8 cellular contexts compared by ENCODE assay signal in genomic region chr15:55222588-55222987, GRCh38. TPM values are rescaled to one million over a fixed set of nuclear protein-coding genes. Genes with fewer than 3 reads are reported as not detected.
DNase-seq lines count a peak whose midpoint lies in the region; ATAC-seq and TF ChIP-seq lines count a peak whose summit lies in the region.

No MANE protein-coding gene starts in this region.

- H3K9me3 ChIP-seq in MM.1S (replicated peaks; ENCODE audit: insufficient read depth, low read length) (no peaks in the 10 kb centered on the region), hepatocyte (ENCODE audit: low read depth) (no peaks in the 10 kb centered on the region), esophagus squamous epithelium (no peaks in the 10 kb centered on the region)

- TF ChIP-seq CTCF in MM.1S (IDR thresholded peaks at IDR 0.05; ENCODE audit: low read length) (no peak), hepatocyte (IDR thresholded peaks at IDR 0.05; ENCODE audit: poor library complexity) (no peak), esophagus squamous epithelium (IDR thresholded peaks at IDR 0.05) (no peak)

- intact Hi-C loops in posterior cingulate gyrus (cut with DNase I), result no loop called here
- intact Hi-C loops in esophagus squamous epithelium (cut with DNase I), result no loop called here

- H3K4me2 ChIP-seq in MM.1S (ENCODE audit: low read depth, low read length) (peak overlapping the region; percentile 61; the same call in 1 of the 2 replicates), hepatocyte (no peak overlapping the region)

- H3F3A ChIP-seq in MM.1S (ENCODE audit: insufficient read depth, low read length), result peaks cover 12% of the 10 kb centered on the region; the same call in 1 of the 2 replicates

- H2AFZ ChIP-seq in MM.1S (ENCODE audit: low read length) (no peak overlapping the region), hepatocyte (no peak overlapping the region)

- no peak overlapping the region for H3K9ac ChIP-seq in MM.1S (ENCODE audit: low read length)

- peak; percentile 75 for ATAC-seq in GM18502 (IDR thresholded peaks at IDR 0.05; ENCODE audit: poor library complexity, unreplicated experiment)
- peak; percentile 53 for ATAC-seq in GM21737 (IDR thresholded peaks at IDR 0.05; ENCODE audit: unreplicated experiment)

- peaks cover 39% of the 10 kb centered on the region for H3K4me1 ChIP-seq in MM.1S (ENCODE audit: low read length)
- peaks cover 10% of the 10 kb centered on the region for H3K4me1 ChIP-seq in hepatocyte (ENCODE audit: insufficient read depth)
- peaks cover 0 to 22% (median 3%) of the 10 kb centered on the region in 3 donors for H3K4me1 ChIP-seq in esophagus squamous epithelium

- no peaks in the 10 kb centered on the region for H3K79me2 ChIP-seq in MM.1S (ENCODE audit: low read length)
- no peaks in the 10 kb centered on the region for H3K79me2 ChIP-seq in hepatocyte

- no peaks in the 10 kb centered on the region for H3K9me2 ChIP-seq in MM.1S (replicated peaks; ENCODE audit: insufficient read depth, low read length)
- H3K9me2 ChIP-seq in hepatocyte (replicated peaks; ENCODE audit: insufficient read depth), result no peaks in the 10 kb centered on the region

- TF ChIP-seq POLR2A in esophagus squamous epithelium (IDR thresholded peaks at IDR 0.05), result no peak

- H3K4me3 ChIP-seq in MM.1S (ENCODE audit: low read length) (no peak overlapping the region), hepatocyte (no peak overlapping the region), esophagus squamous epithelium (no peak overlapping the region)

- DNase-seq in MM.1S (peak; percentile 49), hepatocyte (ENCODE audit: low spot score) (no peak), posterior cingulate gyrus (no peak), NCI-H1417 treated with DMSO at 0.1 percent for 48 hours (lab: John Stamatoyannopoulos, UW) (no peak), esophagus squamous epithelium (lab: John Stamatoyannopoulos, UW) (no peak), caudate nucleus (lab: John Stamatoyannopoulos, UW) (no peak)

- H3K27ac ChIP-seq in MM.1S (ENCODE audit: low read length) (peak overlapping the region; percentile 42; the same call in 1 of the 2 replicates), hepatocyte (peak overlapping the region; percentile 94), esophagus squamous epithelium (no peak overlapping the region), caudate nucleus (ENCODE audit: low read depth, low read length) (no peak overlapping the region)

- H3K36me3 ChIP-seq in MM.1S (replicated peaks; ENCODE audit: insufficient read depth, low read length) (peaks cover 3% of the 10 kb centered on the region), hepatocyte (replicated peaks; ENCODE audit: insufficient read depth, low read depth) (no peaks in the 10 kb centered on the region), esophagus squamous epithelium (peaks cover 0 to 40% (median 0%) of the 10 kb centered on the region in 3 donors)

- H3K27me3 ChIP-seq in MM.1S (replicated peaks; ENCODE audit: insufficient read depth, low read length) (no peaks in the 10 kb centered on the region), hepatocyte (no peaks in the 10 kb centered on the region), esophagus squamous epithelium (no peaks in the 10 kb centered on the region)

- H4K20me1 ChIP-seq in MM.1S (ENCODE audit: insufficient read depth, low read length) (no peaks in the 10 kb centered on the region), hepatocyte (ENCODE audit: insufficient read depth, poor library complexity, severe bottlenecking) (no peaks in the 10 kb centered on the region)

RNA-seq across cellular contexts. Expression of gene RSL24D1, which starts 25.8 kb away (rescaled TPM):
- total RNA-seq in hepatocyte, result 88.7 and 96.7 TPM in 2 replicates
- polyA plus RNA-seq in hepatocyte, result 39.7 and 43.1 TPM in 2 replicates
- total RNA-seq in esophagus squamous epithelium, result 10 to 100 TPM; 23.1 to 78.0 (median 55.7) TPM

Comparison
In these comparisons a context has a peak if more than half of its experiments do, and no peak if none do; other contexts are left out.
1. H3K27ac ChIP-seq: peak in MM.1S (single experiment) and hepatocyte (single experiment); none in esophagus squamous epithelium (0 of 4) and caudate nucleus (single experiment).